3 cellular contexts compared by ENCODE assay signal in genomic region chr4:84814100-84814750, GRCh38.
TF ChIP-seq lines count a peak whose summit lies in the region.

No MANE protein-coding gene starts in this region.

TF ChIP-seq in IMR-90, 13 proteins besides CTCF, POLR2A, EP300 and RAD21:
- TF ChIP-seq CEBPB (IDR thresholded peaks at IDR 0.05; ENCODE audit: low read depth, low read length) (peak; percentile 93), MXI1 (IDR thresholded peaks at IDR 0.05; ENCODE audit: borderline replicate concordance, low read depth, low read length) (no peak), CHD1 (IDR thresholded peaks at IDR 0.05; ENCODE audit: low read depth, low read length) (no peak), MAFK (IDR thresholded peaks at IDR 0.05; ENCODE audit: low read depth, low read length) (no peak), FOS (IDR thresholded peaks at IDR 0.05; ENCODE audit: low read depth, low read length) (peak; percentile 95), ELK1 (IDR thresholded peaks at IDR 0.05; ENCODE audit: borderline replicate concordance, low read depth, low read length) (no peak), BHLHE40 (IDR thresholded peaks at IDR 0.05; ENCODE audit: low read depth, low read length) (peak; percentile 61)

TF ChIP-seq in K562, 482 proteins besides CTCF, POLR2A, EP300 and RAD21 (continues in another document):
- TF ChIP-seq MITF (IDR thresholded peaks at IDR 0.05) (peak; percentile 69; the same call in 1 of the 2 replicates), ARID1B (IDR thresholded peaks at IDR 0.05) (peak; percentile 74), SOX6 (IDR thresholded peaks at IDR 0.05) (peak; percentile 79), ZNF395 (CRISPR knock-in tag; IDR thresholded peaks at IDR 0.05) (0 out of 2 replicates have a peak, but pooled peaks have one; percentile 37), ATF7 (IDR thresholded peaks at IDR 0.05) (peak; percentile 42; the same call in 1 of the 2 replicates), FOXA3 (CRISPR knock-in tag; conservative IDR thresholded peaks at IDR 0.05 in 1 of 2, IDR thresholded peaks at IDR 0.05 in 1 of 2) (peak; percentile 59 to 88), MTA3 (IDR thresholded peaks at IDR 0.05; ENCODE audit: borderline replicate concordance) (no peak), ZNF766 (CRISPR knock-in tag; conservative IDR thresholded peaks at IDR 0.05) (peak; percentile 52; the same call in 1 of the 2 replicates), SMARCC2 (IDR thresholded peaks at IDR 0.05; ENCODE audit: low read depth) (peak; percentile 41; the same call in 1 of the 2 replicates), ZBTB9 (CRISPR knock-in tag; IDR thresholded peaks at IDR 0.05) (no peak), ATF4 (CRISPR knock-in tag; IDR thresholded peaks at IDR 0.05) (peak; percentile 60; the same call in 1 of the 2 replicates), FOSL1 (tag; conservative IDR thresholded peaks at IDR 0.05) (peak; percentile 98), ZNF175 (CRISPR knock-in tag; IDR thresholded peaks at IDR 0.05; ENCODE audit: low read depth) (peak; percentile 52; the same call in 1 of the 2 replicates), DPF2 (IDR thresholded peaks at IDR 0.05) (peak; percentile 67), TCF15 (CRISPR knock-in tag; IDR thresholded peaks at IDR 0.05) (no peak), THRAP3 (IDR thresholded peaks at IDR 0.05; ENCODE audit: borderline replicate concordance) (no peak), ATF3 (IDR thresholded peaks at IDR 0.05) (peak; percentile 96), ATF3 (CRISPR knock-in tag; conservative IDR thresholded peaks at IDR 0.05) (no peak; the same call in 1 of the 2 replicates), ZNF589 (CRISPR knock-in tag; IDR thresholded peaks at IDR 0.05; ENCODE audit: low read depth) (peak; percentile 64; the same call in 1 of the 2 replicates), POLR2H (tag; IDR thresholded peaks at IDR 0.05; ENCODE audit: low read depth) (0 out of 2 replicates have a peak, but pooled peaks have one; percentile 7), SMARCA4 (IDR thresholded peaks at IDR 0.05) (peak; percentile 77; the same call in 1 of the 2 replicates), JUND (IDR thresholded peaks at IDR 0.05; ENCODE audit: borderline replicate concordance, low read depth, low read length) (peak; percentile 95), JUND (tag; IDR thresholded peaks at IDR 0.05; ENCODE audit: borderline replicate concordance, low read depth, low read length) (peak; percentile 94), CEBPG (CRISPR knock-in tag; IDR thresholded peaks at IDR 0.05) (peak; percentile 87), CEBPG (tag; conservative IDR thresholded peaks at IDR 0.05 in 1 of 2, IDR thresholded peaks at IDR 0.05 in 1 of 2) (peak; percentile 70 to 91)

TF ChIP-seq in HepG2, 621 proteins besides CTCF, POLR2A, EP300 and RAD21 (continues in another document):
- TF ChIP-seq TOE1 (CRISPR knock-in tag; IDR thresholded peaks at IDR 0.05) (no peak), ELF4 (CRISPR knock-in tag; IDR thresholded peaks at IDR 0.05; ENCODE audit: borderline replicate concordance) (no peak), ZNF749 (CRISPR knock-in tag; IDR thresholded peaks at IDR 0.05; ENCODE audit: borderline replicate concordance) (no peak), ETS1 (CRISPR knock-in tag; IDR thresholded peaks at IDR 0.05) (no peak), MED1 (CRISPR knock-in tag; IDR thresholded peaks at IDR 0.05) (no peak), ZNF781 (CRISPR knock-in tag; IDR thresholded peaks at IDR 0.05; ENCODE audit: borderline replicate concordance, not compliant biosample characterization) (no peak), ZNF672 (CRISPR knock-in tag; IDR thresholded peaks at IDR 0.05) (no peak), FOSL1 (CRISPR knock-in tag; IDR thresholded peaks at IDR 0.05; ENCODE audit: borderline replicate concordance) (peak; percentile 37; the same call in 1 of the 2 replicates), SETDB1 (CRISPR knock-in tag; IDR thresholded peaks at IDR 0.05; ENCODE audit: borderline replicate concordance) (no peak), NFYC (CRISPR knock-in tag; IDR thresholded peaks at IDR 0.05) (no peak), FUBP1 (CRISPR knock-in tag; IDR thresholded peaks at IDR 0.05; ENCODE audit: borderline replicate concordance) (no peak), HNF4A (CRISPR knock-in tag; IDR thresholded peaks at IDR 0.05) (no peak), RARG (CRISPR knock-in tag; IDR thresholded peaks at IDR 0.05; ENCODE audit: low read depth) (no peak), PATZ1 (CRISPR knock-in tag; IDR thresholded peaks at IDR 0.05) (no peak), NR1H2 (CRISPR knock-in tag; IDR thresholded peaks at IDR 0.05; ENCODE audit: borderline replicate concordance, low read depth) (no peak), ZFP36L1 (CRISPR knock-in tag; IDR thresholded peaks at IDR 0.05) (no peak), IRF2 (CRISPR knock-in tag; IDR thresholded peaks at IDR 0.05) (no peak), CEBPG (CRISPR knock-in tag; IDR thresholded peaks at IDR 0.05) (0 out of 2 replicates have a peak, but pooled peaks have one; percentile 30), ZBTB43 (CRISPR knock-in tag; conservative IDR thresholded peaks at IDR 0.05) (no peak), MXD4 (CRISPR knock-in tag; IDR thresholded peaks at IDR 0.05) (no peak), HOXA3 (CRISPR knock-in tag; IDR thresholded peaks at IDR 0.05) (no peak), ZSCAN25 (CRISPR knock-in tag; IDR thresholded peaks at IDR 0.05) (no peak), NFE2L2 (IDR thresholded peaks at IDR 0.05; ENCODE audit: low read length) (no peak), KDM4B (CRISPR knock-in tag; IDR thresholded peaks at IDR 0.05) (no peak), BRD4 (CRISPR knock-in tag; IDR thresholded peaks at IDR 0.05) (no peak), ATF4 (CRISPR knock-in tag; IDR thresholded peaks at IDR 0.05) (peak in 1 of 2 experiments; percentile 83; a peak in 2 of 4 replicates), SOX6 (IDR thresholded peaks at IDR 0.05) (no peak), SOX6 (CRISPR knock-in tag; IDR thresholded peaks at IDR 0.05) (0 out of 2 replicates have a peak, but pooled peaks have one; percentile 13), CEBPB (IDR thresholded peaks at IDR 0.05; ENCODE audit: borderline replicate concordance, low read depth, low read length) (peak; percentile 37; the same call in 1 of the 2 replicates), RCOR2 (CRISPR knock-in tag; IDR thresholded peaks at IDR 0.05) (no peak), ZBTB39 (CRISPR knock-in tag; IDR thresholded peaks at IDR 0.05) (no peak), ZNF296 (CRISPR knock-in tag; conservative IDR thresholded peaks at IDR 0.05) (no peak), FOXA1 (IDR thresholded peaks at IDR 0.05) (no peak), FOXA1 (CRISPR knock-in tag; IDR thresholded peaks at IDR 0.05) (peak; percentile 60), GATAD2A (CRISPR knock-in tag; IDR thresholded peaks at IDR 0.05) (peak; percentile 40; the same call in 1 of the 2 replicates), LRRFIP1 (CRISPR knock-in tag; conservative IDR thresholded peaks at IDR 0.05) (no peak), ZNF547 (CRISPR knock-in tag; IDR thresholded peaks at IDR 0.05) (no peak), UBTF (CRISPR knock-in tag; IDR thresholded peaks at IDR 0.05) (no peak), FOSL2 (CRISPR knock-in tag; IDR thresholded peaks at IDR 0.05) (peak; percentile 97)
